In genomic region chr12:117447665-117448366, GRCh38 we compare ENCODE assay signal across 23 cellular contexts.
DNase-seq lines count a peak whose midpoint lies in the region; ATAC-seq, FAIRE-seq and TF ChIP-seq lines count a peak whose summit lies in the region.
"Had no signal": no experiment of that assay in that cellular context is flagged by ENCODE, and none has a peak within 500 bp of the region (broad histone marks: within the 10 kb centered on the region; RNA-seq: fewer than 3 reads in every experiment).

No MANE protein-coding gene starts in this region.

- DNase-seq in ELF-1 (ENCODE audit: low read depth, low spot score) = peak; percentile 43
- peak; percentile 5 for DNase-seq in NCI-H146 treated with DMSO at 0.1 percent for 48 hours (lab: John Stamatoyannopoulos, UW; ENCODE audit: unreplicated experiment)
- no peak for DNase-seq in bronchial epithelial cell (ENCODE audit: low read depth)
- peak; percentile 40 for DNase-seq in renal cortical epithelial cell (ENCODE audit: low read depth)
- DNase-seq in effector CD8-positive, alpha-beta T cell (lab: John Stamatoyannopoulos, UW) = no peak
- DNase-seq: ACHN, C1 segment of cervical spinal cord, DMS 273 treated with DMSO at 0.1 percent for 48 hours, DND-41, HCEC 1CT, Kasumi-1, MG63, NCI-H1048, NCI-H1436, NCI-H2081 treated with DMSO at 0.1 percent for 48 hours, NCI-H446 treated with DMSO at 0.1 percent for 48 hours, Peyer's patch, SK-N-SH had no signal

- no peaks in the 10 kb centered on the region for H3K36me3 ChIP-seq in bronchial epithelial cell (ENCODE audit: control insufficient read depth, insufficient read depth, low read length)
- H3K36me3 ChIP-seq: MG63, Peyer's patch had no signal

- H3K4me3 ChIP-seq in bronchial epithelial cell (ENCODE audit: low read depth, low read length) = no peak overlapping the region
- H3K4me3 ChIP-seq: GM23338, MG63, Peyer's patch had no signal

- H3K27me3 ChIP-seq in bronchial epithelial cell (ENCODE audit: control insufficient read depth, insufficient read depth, low read length) = no peaks in the 10 kb centered on the region
- H3K27me3 ChIP-seq: MG63, Peyer's patch had no signal

- no peak for TF ChIP-seq CTCF in bronchial epithelial cell (IDR thresholded peaks at IDR 0.05; ENCODE audit: insufficient read depth, low read length, severe bottlenecking)

- ATAC-seq in HG02623 (IDR thresholded peaks at IDR 0.05; ENCODE audit: unreplicated experiment) = no peak
- ATAC-seq in GM21367 (IDR thresholded peaks at IDR 0.05; ENCODE audit: unreplicated experiment) = no peak
- ATAC-seq: GM23338, Right ventricle myocardium inferior had no signal

- peak; percentile 43 for FAIRE-seq in bronchial epithelial cell (lab: Jason Lieb, UNC)
- FAIRE-seq: G401.6 had no signal

Comparison
In these comparisons a context has a peak if more than half of its experiments do, and no peak if none do; other contexts are left out.
1. DNase-seq: peak in ELF-1 (single experiment), NCI-H146 treated with DMSO at 0.1 percent for 48 hours (single experiment) and renal cortical epithelial cell (single experiment); none in bronchial epithelial cell (single experiment) and effector CD8-positive, alpha-beta T cell (single experiment).